Comparison of ENCODE assay signal across 7 cellular contexts in the genomic region with DNA sequence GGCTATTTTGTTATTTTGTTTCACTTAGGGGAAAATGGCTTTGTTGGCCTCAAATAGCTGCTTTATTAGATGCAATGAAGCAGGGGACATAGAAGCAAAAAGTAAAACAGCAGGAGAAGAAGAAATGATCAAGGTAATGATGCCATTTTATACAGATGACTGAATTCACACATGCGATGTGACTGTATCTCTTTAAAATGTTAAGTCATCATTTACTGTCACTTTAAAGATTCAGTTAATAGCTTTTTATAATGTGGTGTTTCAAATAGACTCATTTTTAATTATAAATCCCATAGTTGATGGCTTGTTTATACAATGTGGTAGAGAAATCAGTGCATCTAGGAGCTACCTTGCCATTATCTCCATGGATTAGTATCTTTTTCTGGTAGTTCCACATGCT.
DNase-seq lines count a peak whose midpoint lies in the region; ATAC-seq, FAIRE-seq and TF ChIP-seq lines count a peak whose summit lies in the region.
"Not testable (repeated sequence)": the region's sequence is repeated elsewhere in the genome, so short reads cannot be mapped to it uniquely, and the experiment has no call there.

No MANE protein-coding gene starts in this region.

- H4K5ac ChIP-seq in H1 (ENCODE audit: insufficient read length, low read depth, low read length), result not testable (repeated sequence)

- 89% methylated on average over 1 of the region's 1 CpG for WGBS in A549 (ENCODE audit: missing lambda C conversion rate)
- WGBS in H1 (ENCODE audit: extremely low coverage in 1 of 2, insufficient coverage in 1 of 2, insufficient read length in 1 of 2, insufficient replicate concordance in 2 of 2, low coverage in 1 of 2, low lambda C conversion rate in 2 of 2, missing lambda C conversion rate in 1 of 2), 2 experiments, result 84% methylated on average over 1 of the region's 1 CpG; no CpG with 5 or more reads in 1 of the 2 experiments
- 97% methylated on average over 1 of the region's 1 CpG for WGBS in HepG2 (ENCODE audit: low lambda C conversion rate)

- H3K27ac ChIP-seq in A549; astrocyte (ENCODE audit: low read depth, low read length); H1 (ENCODE audit: low read depth, low read length); HepG2 (ENCODE audit: extremely low read length, insufficient read depth, low read length): not testable (repeated sequence)

- H3K56ac ChIP-seq in H1 (replicated peaks; ENCODE audit: insufficient read length, low read depth, low read length), result not testable (repeated sequence)

- H3K14ac ChIP-seq in H1 (ENCODE audit: insufficient read length), result not testable (repeated sequence)

- not testable (repeated sequence) for H4K8ac ChIP-seq in H1 (ENCODE audit: extremely low read depth, insufficient read depth, low read length)

- in situ Hi-C loops in HepG2 (cut with HindIII; ENCODE audit: extremely low pct_ligation_motif_present, low pct_unique_long_range_greater_than_20kb), result not testable (repeated sequence)

- H3K36me3 ChIP-seq in astrocyte (ENCODE audit: insufficient read depth, low read length); H1 (ENCODE audit: control insufficient read depth in 2 of 4, insufficient read depth in 4 of 4, low read length in 3 of 4): not testable (repeated sequence)
- H3K36me3 ChIP-seq in HepG2 (replicated peaks in 1 of 2; ENCODE audit: control insufficient read depth in 1 of 2, insufficient read depth in 2 of 2, low read length in 2 of 2), result peaks cover 1 to 11% of the 10 kb centered on the region in 2 experiments; a peak in 3 of 5 replicates

- BruUV-seq in HepG2 (replicated peaks; lab: Mats Ljungman, UMichigan), result not testable (repeated sequence)

- not testable (repeated sequence) for H3K9me3 Mint-ChIP-seq in activated CD8-positive, alpha-beta T cell treated with anti-CD3 and anti-CD28 coated beads, Interleukin-2, amount 10 ng/mL, durations not matched to agents 7 days and 5 days (ENCODE audit: insufficient read depth); astrocyte (ENCODE audit: unreplicated experiment)

- not testable (repeated sequence) for H3K27me3 Mint-ChIP-seq in activated CD8-positive, alpha-beta T cell treated with anti-CD3 and anti-CD28 coated beads, Interleukin-2, amount 10 ng/mL, durations not matched to agents 7 days and 5 days (ENCODE audit: low read depth); astrocyte (ENCODE audit: low read depth, unreplicated experiment)

- not testable (repeated sequence) for ATAC-seq in A549; activated CD8-positive, alpha-beta T cell treated with anti-CD3 and anti-CD28 coated beads, Interleukin-2, amount 10 ng/mL, durations not matched to agents 7 days and 5 days; HepG2

- not testable (repeated sequence) for H2AK5ac ChIP-seq in H1 (ENCODE audit: low read depth, low read length)

- H3K27ac Mint-ChIP-seq in activated CD8-positive, alpha-beta T cell treated with anti-CD3 and anti-CD28 coated beads, Interleukin-2, amount 10 ng/mL, durations not matched to agents 7 days and 5 days, result peak overlapping the region; percentile 20
- not testable (repeated sequence) for H3K27ac Mint-ChIP-seq in astrocyte (ENCODE audit: unreplicated experiment)

- not testable (repeated sequence) for TF ChIP-seq RAD21 in A549 (conservative IDR thresholded peaks at IDR 0.05 in 1 of 2, IDR thresholded peaks at IDR 0.05 in 1 of 2); H1 (IDR thresholded peaks at IDR 0.05 in 1 of 2, conservative IDR thresholded peaks at IDR 0.05 in 1 of 2; ENCODE audit: low read depth in 2 of 2, low read length in 2 of 2); HepG2 (CRISPR knock-in tag; IDR thresholded peaks at IDR 0.05)

- TF ChIP-seq CTCF in A549 (IDR thresholded peaks at IDR 0.05); astrocyte (IDR thresholded peaks at IDR 0.05; ENCODE audit: insufficient read depth, low read depth, low read length); H1 (IDR thresholded peaks at IDR 0.05; ENCODE audit: control extremely low read depth in 1 of 3, insufficient read depth in 1 of 3, low read depth in 1 of 3, low read length in 3 of 3); HepG2 (CRISPR knock-in tag; IDR thresholded peaks at IDR 0.05): not testable (repeated sequence)

- intact Hi-C loops in HepG2 (cut with micrococcal nuclease; ENCODE audit: unreplicated experiment), result not testable (repeated sequence)

- H2BK12ac ChIP-seq in H1 (ENCODE audit: low read depth, low read length), result not testable (repeated sequence)

- not testable (repeated sequence) for H3K27me3 ChIP-seq in astrocyte (ENCODE audit: insufficient read depth, low read length); H1 (replicated peaks in 1 of 4; ENCODE audit: control insufficient read depth in 3 of 4, extremely low read depth in 1 of 4, insufficient read depth in 3 of 4, low read length in 3 of 4); HepG2 (ENCODE audit: control insufficient read depth in 1 of 2, insufficient read depth in 2 of 2, low read length in 2 of 2)

- not testable (repeated sequence) for H4K20me1 ChIP-seq in astrocyte (ENCODE audit: insufficient read depth, low read length); H1 (replicated peaks in 1 of 2; ENCODE audit: control insufficient read depth in 1 of 2, insufficient read depth in 2 of 2, low read length in 2 of 2); HepG2 (ENCODE audit: insufficient read depth, low read length)

- H3K23ac ChIP-seq in H1 (ENCODE audit: insufficient read length), result not testable (repeated sequence)

- not testable (repeated sequence) for H3K79me2 ChIP-seq in astrocyte (ENCODE audit: insufficient read depth, low read length); H1 (ENCODE audit: control insufficient read depth in 1 of 2, insufficient read depth in 2 of 2, low read length in 2 of 2); HepG2 (ENCODE audit: insufficient read depth, low read length)

- H2BK20ac ChIP-seq in H1 (ENCODE audit: low read length), result not testable (repeated sequence)

- H3K4me1 ChIP-seq in A549; astrocyte (ENCODE audit: insufficient read depth, low read length); H1 (replicated peaks in 1 of 4; ENCODE audit: control insufficient read depth in 3 of 4, insufficient read depth in 4 of 4, low read length in 3 of 4); HepG2 (ENCODE audit: insufficient read depth, low read length): not testable (repeated sequence)

- TF ChIP-seq EP300 in A549 (IDR thresholded peaks at IDR 0.05); H1 (IDR thresholded peaks at IDR 0.05; ENCODE audit: borderline replicate concordance in 1 of 2, low read depth in 2 of 2, low read length in 2 of 2); HepG2 (IDR thresholded peaks at IDR 0.05; ENCODE audit: low read depth in 2 of 2, low read length in 2 of 2); HepG2 (CRISPR knock-in tag; IDR thresholded peaks at IDR 0.05; ENCODE audit: borderline replicate concordance): not testable (repeated sequence)

- peaks cover 31% of the 10 kb centered on the region for H3K36me3 Mint-ChIP-seq in activated CD8-positive, alpha-beta T cell treated with anti-CD3 and anti-CD28 coated beads, Interleukin-2, amount 10 ng/mL, durations not matched to agents 7 days and 5 days (ENCODE audit: low read depth)
- peaks cover 12% of the 10 kb centered on the region for H3K36me3 Mint-ChIP-seq in astrocyte (ENCODE audit: low read depth, unreplicated experiment)

- H3K9me3 ChIP-seq in A549; astrocyte (ENCODE audit: insufficient read depth, low read depth, low read length); H1 (ENCODE audit: insufficient read depth in 2 of 2, low read depth in 1 of 2, low read length in 1 of 2); HepG2 (ENCODE audit: low read length): not testable (repeated sequence)

- H4K91ac ChIP-seq in H1 (replicated peaks; ENCODE audit: insufficient read length, low read length), result not testable (repeated sequence)

- not testable (repeated sequence) for H3K18ac ChIP-seq in H1 (ENCODE audit: extremely low read depth, low read length)

- not testable (repeated sequence) for H2BK15ac ChIP-seq in H1 (ENCODE audit: low read length)

- H3K79me1 ChIP-seq in H1 (ENCODE audit: low read depth, low read length), result not testable (repeated sequence)

- H3K9ac ChIP-seq in astrocyte (ENCODE audit: low read length); H1 (replicated peaks in 1 of 4; ENCODE audit: extremely low read depth in 1 of 4, low read depth in 3 of 4, low read length in 3 of 4); HepG2 (ENCODE audit: insufficient read depth, low read depth, low read length): not testable (repeated sequence)

- H3K4me3 Mint-ChIP-seq in activated CD8-positive, alpha-beta T cell treated with anti-CD3 and anti-CD28 coated beads, Interleukin-2, amount 10 ng/mL, durations not matched to agents 7 days and 5 days; astrocyte (ENCODE audit: unreplicated experiment): not testable (repeated sequence)

- not testable (repeated sequence) for H2BK5ac ChIP-seq in H1 (ENCODE audit: low read depth, low read length)

- FAIRE-seq in A549 (lab: Jason Lieb, UNC), result peak; percentile 95
- FAIRE-seq in H54 (lab: Jason Lieb, UNC), result peak; percentile 88
- peak; percentile 90 for FAIRE-seq in astrocyte (lab: Jason Lieb, UNC)
- peak; percentile 65 for FAIRE-seq in H1 (lab: Jason Lieb, UNC)
- peak; percentile 30 for FAIRE-seq in islet of Langerhans (lab: Jason Lieb, UNC)
- not testable (repeated sequence) for FAIRE-seq in HepG2 (lab: Jason Lieb, UNC)

- H2AFZ ChIP-seq in astrocyte (ENCODE audit: low read depth, low read length); H1 (ENCODE audit: low read length); HepG2 (ENCODE audit: low read length): not testable (repeated sequence)

- not testable (repeated sequence) for H3K4ac ChIP-seq in H1 (replicated peaks; ENCODE audit: insufficient read length, low read depth, low read length)

- not testable (repeated sequence) for H3K4me2 ChIP-seq in A549; astrocyte (ENCODE audit: low read length); H1 (ENCODE audit: insufficient read depth in 1 of 2, low read depth in 2 of 2, low read length in 2 of 2); HepG2 (ENCODE audit: low read depth, low read length)

- not testable (repeated sequence) for H3K4me3 ChIP-seq in A549; astrocyte (ENCODE audit: insufficient read depth, low read depth, low read length); H1 (ENCODE audit: extremely low read depth in 1 of 4, insufficient read depth in 2 of 4, low read depth in 3 of 4, low read length in 4 of 4); HepG2 (replicated peaks in 1 of 3; ENCODE audit: insufficient read depth in 1 of 3, low read depth in 2 of 3, low read length in 3 of 3)

- TF ChIP-seq POLR2A in A549 (IDR thresholded peaks at IDR 0.05; ENCODE audit: low read length); H54 (IDR thresholded peaks at IDR 0.05; ENCODE audit: low read depth, low read length); H1 (IDR thresholded peaks at IDR 0.05; ENCODE audit: control extremely low read depth in 1 of 2, low read depth in 2 of 2, low read length in 2 of 2); HepG2 (IDR thresholded peaks at IDR 0.05; ENCODE audit: insufficient read depth in 1 of 2, low read depth in 2 of 2, low read length in 2 of 2): not testable (repeated sequence)

- POLR2A ChIA-PET in A549 (lab: Yijun Ruan, JAX); activated CD8-positive, alpha-beta T cell treated with anti-CD3 and anti-CD28 coated beads, Interleukin-2, amount 10 ng/mL, durations not matched to agents 7 days and 5 days (lab: Charles Lee); H1 (lab: Charles Lee; ENCODE audit: partially characterized antibody); HepG2 (lab: Yijun Ruan, JAX): not testable (repeated sequence)

- not testable (repeated sequence) for DNase-seq in A549 (ENCODE audit: low read depth in 1 of 2, low spot score in 1 of 2); H54 (ENCODE audit: insufficient read length, low spot score); activated CD8-positive, alpha-beta T cell treated with anti-CD3 and anti-CD28 coated beads, Interleukin-2, amount 10 ng/mL, durations not matched to agents 7 days and 5 days; astrocyte (ENCODE audit: low read depth); H1 (ENCODE audit: low read depth in 1 of 2, low spot score in 2 of 2); HepG2 (ENCODE audit: low spot score)

- H2BK120ac ChIP-seq in H1 (replicated peaks; ENCODE audit: low read depth, low read length), result not testable (repeated sequence)

- H3K23me2 ChIP-seq in H1 (ENCODE audit: low read depth, low read length), result not testable (repeated sequence)

- H3K4me1 Mint-ChIP-seq in activated CD8-positive, alpha-beta T cell treated with anti-CD3 and anti-CD28 coated beads, Interleukin-2, amount 10 ng/mL, durations not matched to agents 7 days and 5 days (ENCODE audit: low read depth); astrocyte (ENCODE audit: low read depth, unreplicated experiment): not testable (repeated sequence)

- CTCF ChIA-PET in A549 (lab: Yijun Ruan, JAX); activated CD8-positive, alpha-beta T cell treated with anti-CD3 and anti-CD28 coated beads, Interleukin-2, amount 10 ng/mL, durations not matched to agents 7 days and 5 days (lab: Charles Lee); H1 (lab: Charles Lee; ENCODE audit: partially characterized antibody); HepG2 (lab: Yijun Ruan, JAX; ENCODE audit: low intra/inter-chr PET ratio, low total read pairs): not testable (repeated sequence)
